Comparison of ENCODE assay signal across 9 cellular contexts in the genomic region with DNA sequence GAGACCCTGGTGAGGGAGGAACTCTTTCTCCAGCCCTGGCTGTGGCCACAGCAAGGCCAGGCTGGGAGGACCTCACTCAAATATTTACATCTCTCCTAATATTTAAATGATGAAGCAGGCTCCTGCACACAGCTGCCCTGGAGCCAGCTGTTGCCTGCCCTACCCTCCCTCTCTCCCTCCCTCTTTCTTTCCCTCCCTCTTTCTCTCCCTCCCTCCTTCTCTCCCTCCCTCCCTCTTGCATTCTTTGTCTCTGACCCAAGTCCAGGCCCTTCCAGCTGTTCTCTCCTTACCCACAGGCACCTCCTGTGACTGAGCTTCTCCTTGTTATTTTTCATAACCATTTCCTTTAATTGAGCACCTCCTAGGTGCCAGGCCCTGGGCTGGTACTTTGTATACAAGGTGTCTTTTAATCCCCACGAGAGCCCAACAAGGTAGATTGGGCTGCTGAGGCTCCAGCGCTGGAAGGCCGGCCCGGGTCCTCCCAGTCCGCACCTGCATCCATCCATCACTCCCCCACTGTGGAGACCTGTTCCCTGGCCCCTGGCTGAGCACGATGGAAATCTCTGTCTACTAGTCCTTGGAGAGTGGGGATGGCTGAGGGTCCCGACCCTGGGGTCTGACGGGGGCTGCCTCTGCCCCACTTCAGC.
DNase-seq lines count a peak whose midpoint lies in the region; ATAC-seq, FAIRE-seq and TF ChIP-seq lines count a peak whose summit lies in the region.
"Had no signal": no experiment of that assay in that cellular context is flagged by ENCODE, and none has a peak within 500 bp of the region (broad histone marks: within the 10 kb centered on the region; RNA-seq: fewer than 3 reads in every experiment).

No MANE protein-coding gene starts in this region.

- no peaks in the 10 kb centered on the region for H3F3A ChIP-seq in SK-N-SH (replicated peaks; ENCODE audit: insufficient read depth)

- no peaks in the 10 kb centered on the region for H3K36me3 Mint-ChIP-seq in WTC11

- H3K27me3 ChIP-seq in SK-N-SH (ENCODE audit: insufficient read depth) (no peaks in the 10 kb centered on the region), keratinocyte (ENCODE audit: control insufficient read depth, extremely low read depth, insufficient read depth, low read length) (no peaks in the 10 kb centered on the region), suprapubic skin (no peaks in the 10 kb centered on the region)

- H3K9me1 ChIP-seq in keratinocyte (ENCODE audit: control insufficient read depth, extremely low read depth, insufficient read depth, low read length) = peaks cover 6% of the 10 kb centered on the region

- CTCF ChIA-PET in SK-N-SH (lab: Yijun Ruan, JAX) = interaction anchor here (1.0 to 2.3 kb wide), 4 partner anchors 9 to 59 kb away, joined by 3 to 10 read pairs (median 4); no protein-coding TSS in a partner anchor
- CTCF ChIA-PET in WTC11 (lab: Charles Lee) = interaction anchor here (0.6 to 3.1 kb wide), 9 partner anchors 9 to 1740 kb away, joined by 3 to 19 read pairs (median 4); no protein-coding TSS in a partner anchor
- CTCF ChIA-PET in GM10248 (lab: Yijun Ruan, JAX) = interaction anchor here (1.2 kb wide), 1 partner anchor 111 kb away, joined by 3 read pairs; no protein-coding TSS in a partner anchor

- DNase-seq in SK-N-SH (no peak), WTC11 (ENCODE audit: low spot score) (no peak), keratinocyte (ENCODE audit: low read depth, low spot score) (no peak), suprapubic skin (ENCODE audit: low spot score in 2 of 2) (no peak), GM10248 (ENCODE audit: extremely low spot score) (no peak), NCI-H1436 (lab: John Stamatoyannopoulos, UW) (no peak)
- DNase-seq: ACHN had no signal

- no peak overlapping the region for H3K4me3 Mint-ChIP-seq in WTC11

- H3K4me1 ChIP-seq in SK-N-SH (ENCODE audit: control insufficient read depth in 1 of 2, insufficient read depth in 2 of 2, low read depth in 1 of 2, low read length in 1 of 2) (peaks cover 15 to 94% of the 10 kb centered on the region in 2 experiments; a peak in 3 of 4 replicates), keratinocyte (ENCODE audit: control insufficient read depth, extremely low read depth, insufficient read depth, low read length) (peaks cover 18% of the 10 kb centered on the region), suprapubic skin (peaks cover 100% of the 10 kb centered on the region)

- POLR2A ChIA-PET in SK-N-SH (lab: Yijun Ruan, JAX) (no interaction called here), WTC11 (lab: Charles Lee) (interaction anchor here (0.6 to 1.2 kb wide), 4 partner anchors 8 to 360 kb away, joined by 3 to 4 read pairs (median 4); no protein-coding TSS in a partner anchor), GM10248 (lab: Yijun Ruan, JAX) (no interaction called here)

- H2AFZ ChIP-seq in SK-N-SH (ENCODE audit: low read depth) = no peak overlapping the region
- no peak overlapping the region for H2AFZ ChIP-seq in keratinocyte (ENCODE audit: control insufficient read depth, low read length)

- H3K4me1 Mint-ChIP-seq in WTC11 = peaks cover 84% of the 10 kb centered on the region

- dilution Hi-C loops in keratinocyte (cut with MboI; ENCODE audit: extremely low pct_ligation_motif_present, low sequenced_read_pairs) = no loop called here

- TF ChIP-seq CTCF in SK-N-SH (IDR thresholded peaks at IDR 0.05) (no peak), WTC11 (IDR thresholded peaks at IDR 0.05) (no peak), keratinocyte (optimal IDR thresholded peaks at IDR 0.05 in 1 of 3, IDR thresholded peaks at IDR 0.05 in 1 of 3, conservative IDR thresholded peaks at IDR 0.05 in 1 of 3; ENCODE audit: extremely low read depth in 1 of 3, insufficient read depth in 2 of 3, low read length in 3 of 3) (no peak), suprapubic skin (IDR thresholded peaks at IDR 0.05) (no peak), GM10248 (IDR thresholded peaks at IDR 0.05; ENCODE audit: control extremely low read depth, extremely low read depth, low read depth, missing control alignments) (no peak)

- no peak overlapping the region for H3K9ac ChIP-seq in SK-N-SH
- H3K9ac ChIP-seq in keratinocyte (ENCODE audit: control insufficient read depth, extremely low read depth, insufficient read depth, low read length) = no peak overlapping the region

- 0 out of 2 replicates have a peak overlapping the region, but pooled peaks have one; percentile 2 for H3K4me2 ChIP-seq in SK-N-SH
- no peak overlapping the region for H3K4me2 ChIP-seq in keratinocyte (ENCODE audit: control insufficient read depth, extremely low read depth, insufficient read depth, low read depth, low read length)

- no peak for TF ChIP-seq EP300 in SK-N-SH (IDR thresholded peaks at IDR 0.05; ENCODE audit: borderline replicate concordance in 1 of 2, low read depth in 1 of 2, low read length in 1 of 2)
- TF ChIP-seq EP300 in suprapubic skin (IDR thresholded peaks at IDR 0.05) = no peak

- 93% methylated on average over 8 of the region's 8 CpGs for WGBS in SK-N-SH (ENCODE audit: low lambda C conversion rate)
- WGBS in suprapubic skin = 48% methylated on average over 4 of the region's 8 CpGs

- ATAC-seq in SK-N-SH treated with all-trans-retinoic acid at 6 μM for 48 hours = no peak
- peak; percentile 21 for ATAC-seq in WTC11
- no peak for ATAC-seq in HG03342 (IDR thresholded peaks at IDR 0.05; ENCODE audit: unreplicated experiment)

- no peak for TF ChIP-seq RAD21 in SK-N-SH (IDR thresholded peaks at IDR 0.05; ENCODE audit: low read length)

- H3K27ac ChIP-seq in SK-N-SH (ENCODE audit: low read depth in 2 of 2, low read length in 1 of 2) (peak overlapping the region in 1 of 2 experiments; percentile 12; a peak in 1 of 4 replicates), keratinocyte (ENCODE audit: control insufficient read depth, insufficient read depth, low read length) (no peak overlapping the region), suprapubic skin (peak overlapping the region; percentile 77)

- TF ChIP-seq POLR2A in suprapubic skin (IDR thresholded peaks at IDR 0.05) = no peak

- no peaks in the 10 kb centered on the region for H3K36me3 ChIP-seq in SK-N-SH (replicated peaks in 1 of 2; ENCODE audit: control insufficient read depth in 1 of 2, insufficient read depth in 2 of 2, low read length in 1 of 2)
- peaks cover 5 to 6% of the 10 kb centered on the region in 2 experiments for H3K36me3 ChIP-seq in keratinocyte (ENCODE audit: control insufficient read depth in 2 of 2, extremely low read depth in 1 of 2, insufficient read depth in 2 of 2, low read length in 2 of 2)
- no peaks in the 10 kb centered on the region for H3K36me3 ChIP-seq in suprapubic skin

- no peaks in the 10 kb centered on the region for H3K9me3 Mint-ChIP-seq in WTC11

- peak overlapping the region; percentile 60 for H3K27ac Mint-ChIP-seq in WTC11

- FAIRE-seq in keratinocyte (lab: Jason Lieb, UNC) = peak; percentile 78

- peaks cover 62% of the 10 kb centered on the region for H4K20me1 ChIP-seq in SK-N-SH (ENCODE audit: insufficient read depth)
- H4K20me1 ChIP-seq in keratinocyte (ENCODE audit: control insufficient read depth, extremely low read depth, insufficient read depth, low read length) = peaks cover 72% of the 10 kb centered on the region

- H3K9me3 ChIP-seq in SK-N-SH (no peaks in the 10 kb centered on the region), keratinocyte (ENCODE audit: control insufficient read depth, low read depth, low read length) (no peaks in the 10 kb centered on the region), suprapubic skin (no peaks in the 10 kb centered on the region)

- no peaks in the 10 kb centered on the region for H3K9me2 ChIP-seq in SK-N-SH

- H3K4me3 ChIP-seq in SK-N-SH (ENCODE audit: low read depth in 2 of 2, low read length in 1 of 2) (no peak overlapping the region), keratinocyte (ENCODE audit: control insufficient read depth in 2 of 3, extremely low read depth in 1 of 3, insufficient read depth in 2 of 3, low read depth in 1 of 3, low read length in 3 of 3) (no peak overlapping the region), suprapubic skin (no peak overlapping the region)

- no peaks in the 10 kb centered on the region for H3K27me3 Mint-ChIP-seq in WTC11 (ENCODE audit: low read depth)

- H3K79me2 ChIP-seq in SK-N-SH (ENCODE audit: insufficient read depth) = peaks cover 88% of the 10 kb centered on the region
- H3K79me2 ChIP-seq in keratinocyte (ENCODE audit: control insufficient read depth, insufficient read depth, low read length) = peaks cover 88% of the 10 kb centered on the region

TF ChIP-seq in SK-N-SH, 30 proteins besides CTCF, POLR2A, EP300 and RAD21 (continues in another document):
- TF ChIP-seq MEF2A (IDR thresholded peaks at IDR 0.05; ENCODE audit: borderline replicate concordance, low read depth) = no peak
- no peak for TF ChIP-seq ELF1 (IDR thresholded peaks at IDR 0.05)
- no peak for TF ChIP-seq CHD2 (IDR thresholded peaks at IDR 0.05; ENCODE audit: low read length, partially characterized antibody)
- TF ChIP-seq TEAD4 (IDR thresholded peaks at IDR 0.05; ENCODE audit: borderline replicate concordance, insufficient read depth) = no peak
- no peak for TF ChIP-seq GABPA (IDR thresholded peaks at IDR 0.05; ENCODE audit: low read depth)

TF ChIP-seq in SK-N-SH treated with all-trans-retinoic acid at 6 μM for 48 hours, 23 proteins besides CTCF, POLR2A, EP300 and RAD21 (continues in another document):
- TF ChIP-seq ZNF70 (CRISPR knock-in tag; IDR thresholded peaks at IDR 0.05) = no peak
- no peak for TF ChIP-seq TOX (CRISPR knock-in tag; IDR thresholded peaks at IDR 0.05; ENCODE audit: borderline replicate concordance)
- TF ChIP-seq PPARA (CRISPR knock-in tag; IDR thresholded peaks at IDR 0.05; ENCODE audit: borderline replicate concordance) = no peak
- TF ChIP-seq ZC3H10 (CRISPR knock-in tag; IDR thresholded peaks at IDR 0.05) = no peak

TF ChIP-seq in WTC11, 78 proteins besides CTCF, POLR2A, EP300 and RAD21 (continues in another document):
- TF ChIP-seq FOXJ3 (CRISPR knock-in tag; IDR thresholded peaks at IDR 0.05; ENCODE audit: borderline replicate concordance) = no peak
- TF ChIP-seq, protein P1, sequence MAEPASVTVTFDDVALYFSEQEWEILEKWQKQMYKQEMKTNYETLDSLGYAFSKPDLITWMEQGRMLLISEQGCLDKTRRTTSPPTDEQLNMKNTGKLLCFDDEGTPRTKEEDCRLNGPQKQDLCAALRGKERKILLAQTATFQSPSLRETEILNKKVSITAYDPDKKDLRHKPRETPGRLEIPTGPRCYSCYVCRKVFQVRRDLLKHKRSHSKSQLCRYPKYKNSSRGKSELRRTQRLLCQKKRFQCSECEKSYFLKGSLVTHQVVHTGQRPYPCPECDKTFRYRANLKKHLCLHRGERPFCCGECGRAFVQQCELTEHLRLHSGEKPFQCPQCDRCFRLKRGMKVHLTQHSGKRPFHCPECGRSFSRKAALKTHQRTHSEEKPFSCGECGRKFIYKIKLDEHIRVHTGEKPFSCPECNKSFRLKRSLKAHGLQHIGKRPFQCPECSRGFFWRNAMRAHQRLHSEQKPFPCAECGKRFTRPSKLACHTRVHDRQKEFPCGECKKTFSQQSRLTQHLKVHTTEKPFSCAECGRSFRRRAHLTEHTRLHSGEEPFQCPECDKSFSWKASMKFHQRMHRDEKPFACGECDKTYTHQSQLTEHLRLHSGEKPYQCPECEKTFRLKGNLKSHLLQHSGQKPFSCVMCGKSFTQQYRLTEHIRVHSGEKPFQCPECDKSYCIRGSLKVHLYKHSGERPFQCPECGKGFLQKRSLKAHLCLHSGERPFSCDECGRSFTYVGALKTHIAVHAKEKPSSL (CRISPR knock-in tag; conservative IDR thresholded peaks at IDR 0.05) = no peak
